Comparison of ENCODE assay signal across 11 cellular contexts in the genomic region with DNA sequence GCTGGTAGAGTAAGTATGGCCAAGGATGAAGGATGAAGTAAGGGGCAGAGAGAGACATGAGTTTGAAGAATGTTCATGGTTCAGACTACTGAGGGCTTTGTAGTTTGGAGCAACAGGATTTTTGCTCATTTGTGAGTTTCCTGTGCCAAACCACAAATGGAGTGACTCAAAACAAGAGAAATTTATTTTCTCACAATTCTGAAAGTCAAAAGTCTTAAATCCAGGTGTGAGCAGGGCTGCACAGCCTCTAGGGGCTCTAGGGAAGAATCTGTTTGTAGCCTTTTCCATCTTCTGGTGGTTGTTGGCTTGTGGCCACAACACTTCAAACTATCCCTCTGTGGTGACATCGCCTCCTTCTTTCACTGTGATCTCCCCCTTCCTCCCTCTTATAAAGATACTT. TPM values are rescaled to one million over a fixed set of nuclear protein-coding genes. Genes with fewer than 3 reads are reported as not detected.
DNase-seq lines count a peak whose midpoint lies in the region; ATAC-seq, FAIRE-seq and TF ChIP-seq lines count a peak whose summit lies in the region.
"Had no signal": no experiment of that assay in that cellular context is flagged by ENCODE, and none has a peak within 500 bp of the region (broad histone marks: within the 10 kb centered on the region; RNA-seq: fewer than 3 reads in every experiment).

No MANE protein-coding gene starts in this region.

- 89% methylated on average over 1 of the region's 1 CpG; no CpG with 5 or more reads in 1 of the 2 experiments for WGBS in H1 (ENCODE audit: extremely low coverage in 1 of 2, insufficient coverage in 1 of 2, insufficient read length in 1 of 2, insufficient replicate concordance in 2 of 2, low coverage in 1 of 2, low lambda C conversion rate in 2 of 2, missing lambda C conversion rate in 1 of 2), 2 experiments

- peak overlapping the region; percentile 26 for H3K4me3 ChIP-seq in Jurkat, Clone E6-1 (ENCODE audit: low read length)
- H3K4me3 ChIP-seq in H1 (ENCODE audit: extremely low read depth in 1 of 4, insufficient read depth in 2 of 4, low read depth in 3 of 4, low read length in 4 of 4) = no peak overlapping the region
- H3K4me3 ChIP-seq: SK-N-MC had no signal

- no peak overlapping the region for H4K91ac ChIP-seq in H1 (replicated peaks; ENCODE audit: insufficient read length, low read length)

- H3K56ac ChIP-seq in H1 (replicated peaks; ENCODE audit: insufficient read length, low read depth, low read length) = no peak overlapping the region

- CTCF ChIA-PET in H1 (lab: Charles Lee; ENCODE audit: partially characterized antibody) = interaction anchor here (1.9 kb wide), 1 partner anchor 15 kb away, joined by 6 read pairs; no protein-coding TSS in a partner anchor

- no peak overlapping the region for H4K8ac ChIP-seq in H1 (ENCODE audit: extremely low read depth, insufficient read depth, low read length)

- in situ Hi-C loops in G401 (cut with HindIII; ENCODE audit: low sequenced_read_pairs) = no loop called here

- H4K20me1 ChIP-seq in H1 (replicated peaks in 1 of 2; ENCODE audit: control insufficient read depth in 1 of 2, insufficient read depth in 2 of 2, low read length in 2 of 2) = no peaks in the 10 kb centered on the region

- H2BK20ac ChIP-seq in H1 (ENCODE audit: low read length) = no peak overlapping the region

- no peaks in the 10 kb centered on the region for H3K9me3 ChIP-seq in H1 (ENCODE audit: insufficient read depth in 2 of 2, low read depth in 1 of 2, low read length in 1 of 2)

- no peaks in the 10 kb centered on the region for H3K27me3 ChIP-seq in H1 (replicated peaks in 1 of 4; ENCODE audit: control insufficient read depth in 3 of 4, extremely low read depth in 1 of 4, insufficient read depth in 3 of 4, low read length in 3 of 4)

- no peak for TF ChIP-seq RAD21 in H1 (IDR thresholded peaks at IDR 0.05 in 1 of 2, conservative IDR thresholded peaks at IDR 0.05 in 1 of 2; ENCODE audit: low read depth in 2 of 2, low read length in 2 of 2)

- H3K4me2 ChIP-seq in H1 (ENCODE audit: insufficient read depth in 1 of 2, low read depth in 2 of 2, low read length in 2 of 2) = no peak overlapping the region

- no peak overlapping the region for H2BK12ac ChIP-seq in H1 (ENCODE audit: low read depth, low read length)

- no peak overlapping the region for H3K9ac ChIP-seq in H1 (replicated peaks in 1 of 4; ENCODE audit: extremely low read depth in 1 of 4, low read depth in 3 of 4, low read length in 3 of 4)

- H4K5ac ChIP-seq in H1 (ENCODE audit: insufficient read length, low read depth, low read length) = no peak overlapping the region

- H3K79me2 ChIP-seq in H1 (ENCODE audit: control insufficient read depth in 1 of 2, insufficient read depth in 2 of 2, low read length in 2 of 2) = no peaks in the 10 kb centered on the region

- no peak overlapping the region for H2AK5ac ChIP-seq in H1 (ENCODE audit: low read depth, low read length)

- H3K36me3 ChIP-seq in H1 (ENCODE audit: control insufficient read depth in 2 of 4, insufficient read depth in 4 of 4, low read length in 3 of 4) = no peaks in the 10 kb centered on the region

- no peak overlapping the region for H3K23ac ChIP-seq in H1 (ENCODE audit: insufficient read length)

- FAIRE-seq in H1 (lab: Jason Lieb, UNC) = no peak

- no peak overlapping the region for H3K4ac ChIP-seq in H1 (replicated peaks; ENCODE audit: insufficient read length, low read depth, low read length)

- H3K14ac ChIP-seq in H1 (ENCODE audit: insufficient read length) = no peak overlapping the region

- H3K27ac ChIP-seq in H1 (ENCODE audit: low read depth, low read length) = no peak overlapping the region
- H3K27ac ChIP-seq: SK-N-MC had no signal

- POLR2A ChIA-PET in H1 (lab: Charles Lee; ENCODE audit: partially characterized antibody) = interaction anchor here (1.4 kb wide), 1 partner anchor 9 kb away, joined by 4 read pairs; no protein-coding TSS in a partner anchor

- TF ChIP-seq EP300 in H1 (IDR thresholded peaks at IDR 0.05; ENCODE audit: borderline replicate concordance in 1 of 2, low read depth in 2 of 2, low read length in 2 of 2) = no peak

- DNase-seq in Jurkat, Clone E6-1 (ENCODE audit: low read depth, low spot score) = peak; percentile 98
- DNase-seq in H1 (ENCODE audit: low read depth in 1 of 2, low spot score in 2 of 2) (no peak), HT-29 (ENCODE audit: low spot score) (no peak), NCI-H510A (lab: John Stamatoyannopoulos, UW) (no peak), RKO (ENCODE audit: low spot score) (no peak), G401 (ENCODE audit: low spot score) (no peak)
- DNase-seq: NCI-H2029, trophoblast cell had no signal

- TF ChIP-seq CTCF in H1 (IDR thresholded peaks at IDR 0.05; ENCODE audit: control extremely low read depth in 1 of 3, insufficient read depth in 1 of 3, low read depth in 1 of 3, low read length in 3 of 3) = no peak

- H2AFZ ChIP-seq in H1 (ENCODE audit: low read length) = no peak overlapping the region

- TF ChIP-seq POLR2A in H1 (IDR thresholded peaks at IDR 0.05; ENCODE audit: control extremely low read depth in 1 of 2, low read depth in 2 of 2, low read length in 2 of 2) = no peak

- no peak overlapping the region for H2BK120ac ChIP-seq in H1 (replicated peaks; ENCODE audit: low read depth, low read length)

- 0 out of 2 replicates have a peak overlapping the region, but pooled peaks have one; percentile 21 for H2BK15ac ChIP-seq in H1 (ENCODE audit: low read length)

- H3K23me2 ChIP-seq in H1 (ENCODE audit: low read depth, low read length) = peaks cover 3% of the 10 kb centered on the region; the same call in 1 of the 2 replicates

- no peak overlapping the region for H2BK5ac ChIP-seq in H1 (ENCODE audit: low read depth, low read length)

- H3K4me1 ChIP-seq in H1 (replicated peaks in 1 of 4; ENCODE audit: control insufficient read depth in 3 of 4, insufficient read depth in 4 of 4, low read length in 3 of 4) = peaks cover 0 to 3% (median 0%) of the 10 kb centered on the region in 4 experiments; a peak in 1 of 7 replicates

- no peak overlapping the region for H3K18ac ChIP-seq in H1 (ENCODE audit: extremely low read depth, low read length)

- peak; percentile 75 for ATAC-seq in GM18517 (IDR thresholded peaks at IDR 0.05; ENCODE audit: unreplicated experiment)
- peak; percentile 43 for ATAC-seq in GM21526 (IDR thresholded peaks at IDR 0.05; ENCODE audit: low FRiP score, unreplicated experiment)

- H3K79me1 ChIP-seq in H1 (ENCODE audit: low read depth, low read length) = no peaks in the 10 kb centered on the region

TF ChIP-seq in H1, 55 proteins besides CTCF, POLR2A, EP300 and RAD21 (continues in another document):
- TF ChIP-seq TEAD4 (IDR thresholded peaks at IDR 0.05; ENCODE audit: low read depth, low read length) (no peak), CREB1 (IDR thresholded peaks at IDR 0.05) (no peak)

RNA-seq across cellular contexts. Expression of gene RHOU, which starts 58.9 kb away (rescaled TPM):
- 11.7 TPM for polyA plus RNA-seq in Jurkat, Clone E6-1 (2012; ENCODE audit: insufficient read depth, insufficient read length)
- 3.4 and 3.5 TPM in 2 replicates for total RNA-seq in H1 (2021; fragmentation: NEBNext Ultra II Directional; extraction: Animal tissue kit (Norgen Biotek cat#: 25700))
- 3.0 TPM in 2 replicates for polyA plus RNA-seq in H1 (2011; rRNA removed)
- 2.5 TPM for polyA plus RNA-seq in H1 (2011; cell fraction: cytosol; rRNA removed)
- 1.7 TPM for polyA plus RNA-seq in H1 (2011; cell fraction: nucleus; rRNA removed)
- polyA plus RNA-seq in H1 (2012, experiment 1 of 2) = 3.1 to 4.5 TPM (median 3.6 TPM) in 4 replicates
- 0.60 TPM for polyA plus RNA-seq in H1 (2012, experiment 2 of 2)
- polyA plus RNA-seq in H1 (2013, experiment 1 of 2) = 2.9 TPM
- polyA plus RNA-seq in H1 (2013, experiment 2 of 2) = 3.3 TPM
- polyA minus RNA-seq in H1 (2011; rRNA and poly(A)+ RNA removed) = 4.1 and 5.0 TPM in 2 replicates
- 2.9 TPM for polyA minus RNA-seq in H1 (2011; cell fraction: cytosol; rRNA and poly(A)+ RNA removed)
- 1.8 TPM for polyA minus RNA-seq in H1 (2011; cell fraction: nucleus; rRNA and poly(A)+ RNA removed)
- total RNA-seq in HT-29 (2014; rRNA removed; shearing (Covaris generic)) = 17.0 and 18.4 TPM in 2 replicates
- 0.54 and 1.8 TPM in 2 replicates for total RNA-seq in G401 (2014; rRNA removed; shearing (Covaris generic))
